8 cellular contexts compared by ENCODE assay signal in genomic region chr1:37752583-37753471, GRCh38. TPM values are rescaled to one million over a fixed set of nuclear protein-coding genes. Genes with fewer than 3 reads are reported as not detected.
DNase-seq lines count a peak whose midpoint lies in the region; ATAC-seq and TF ChIP-seq lines count a peak whose summit lies in the region.

No MANE protein-coding gene starts in this region.

- DNase-seq in Right ventricle myocardium superior, result no peak
- DNase-seq in right atrium auricular region (ENCODE audit: low spot score), result no peak
- peak; percentile 80 for DNase-seq in NCI-H774 (lab: John Stamatoyannopoulos, UW)
- peak; percentile 5 for DNase-seq in cerebellar cortex (ENCODE audit: low spot score)
- DNase-seq in lung (ENCODE audit: low spot score), result no peak
- no peak for DNase-seq in cerebellar nuclear complex (lab: John Stamatoyannopoulos, UW)
- no peak for DNase-seq in SIG-M5 (lab: John Stamatoyannopoulos, UW)

- TF ChIP-seq CTCF in right atrium auricular region (IDR thresholded peaks at IDR 0.05) (no peak), lung (IDR thresholded peaks at IDR 0.05; ENCODE audit: control extremely low read depth, extremely low read depth) (no peak)

- H3K27me3 ChIP-seq in right atrium auricular region (peaks cover 0 to 5% of the 10 kb centered on the region in 2 donors), lung (ENCODE audit: control insufficient read depth, insufficient read depth) (peaks cover 13% of the 10 kb centered on the region)

- H3K9me3 ChIP-seq in right atrium auricular region, result no peaks in the 10 kb centered on the region
- H3K9me3 ChIP-seq in lung (ENCODE audit: control insufficient read depth in 2 of 2, insufficient read depth in 1 of 2, low read length in 1 of 2), result peaks cover 0 to 6% of the 10 kb centered on the region in 2 donors

- H3K27ac ChIP-seq in right atrium auricular region (no peak overlapping the region), lung (ENCODE audit: low read depth in 1 of 2, low read length in 1 of 2) (no peak overlapping the region)

- no peaks in the 10 kb centered on the region for H3K4me1 ChIP-seq in right atrium auricular region
- peaks cover 0 to 9% of the 10 kb centered on the region in 2 donors for H3K4me1 ChIP-seq in lung (ENCODE audit: control insufficient read depth in 2 of 2, insufficient read depth in 2 of 2, low read length in 2 of 2)

- H3K36me3 ChIP-seq in right atrium auricular region (no peaks in the 10 kb centered on the region), lung (ENCODE audit: control insufficient read depth in 2 of 2, insufficient read depth in 2 of 2, low read length in 2 of 2) (no peaks in the 10 kb centered on the region)

- 2 to 3% methylated on average over 65 to 105 of the region's 105 CpGs for WGBS in lung, 2 donors

- intact Hi-C loops in Right ventricle myocardium superior (cut with DNase I), result no loop called here

- H3K4me3 ChIP-seq in right atrium auricular region (peak overlapping the region in 1 of 2 donors; percentile 34), lung (peak overlapping the region; percentile 39)

- peak; percentile 20 for ATAC-seq in Right ventricle myocardium superior (ENCODE audit: poor library complexity)
- peak; percentile 47 for ATAC-seq in lung (ENCODE audit: insufficient read depth, low FRiP score)
- ATAC-seq in GM21619 (IDR thresholded peaks at IDR 0.05; ENCODE audit: unreplicated experiment), result no peak

RNA-seq across cellular contexts. Expression of gene EPHA10, which starts 12.1 kb away (rescaled TPM):
- total RNA-seq in Right ventricle myocardium superior, result 0.13 TPM
- under 1 TPM in 1 of 2 donors, not detected in 1; 0.22 TPM for total RNA-seq in right atrium auricular region
- total RNA-seq in lung, result 1 to 10 TPM in 1 of 2 donors, not detected in 1; 1.7 TPM
- under 1 TPM; 0.20 to 0.26 TPM for polyA plus RNA-seq in lung

RNA-seq across cellular contexts. Expression of gene MANEAL, which starts 40.8 kb away (rescaled TPM):
- total RNA-seq in Right ventricle myocardium superior, result 0.91 TPM
- total RNA-seq in right atrium auricular region, result 1 to 10 TPM in 1 of 2 donors, under 1 TPM in 1; 0.67 to 1.0 TPM
- total RNA-seq in lung, result 1 to 10 TPM; 2.3 to 8.1 TPM
- 1 to 10 TPM; 2.8 to 4.0 TPM for polyA plus RNA-seq in lung

RNA-seq across cellular contexts. Expression of gene C1orf122, which starts 54.8 kb away (rescaled TPM):
- total RNA-seq in Right ventricle myocardium superior (52.2 TPM), right atrium auricular region (10 to 100 TPM; 71.5 to 89.3 TPM), lung (10 to 100 TPM in 1 of 2 donors, 1 to 10 TPM in 1; 4.7 to 53.8 TPM)
- 10 to 100 TPM; 26.9 to 70.2 TPM for polyA plus RNA-seq in lung

RNA-seq across cellular contexts. Expression of gene YRDC, which starts 55.2 kb away (rescaled TPM):
- total RNA-seq in Right ventricle myocardium superior (4.5 TPM), right atrium auricular region (1 to 10 TPM; 6.1 to 8.6 TPM), lung (10 to 100 TPM in 1 of 2 donors, 1 to 10 TPM in 1; 9.5 to 18.4 TPM)
- 10 to 100 TPM; 11.8 to 26.2 TPM for polyA plus RNA-seq in lung

Comparison
In these comparisons a context has a peak if more than half of its experiments do, and no peak if none do; other contexts are left out.
1. DNase-seq: peak in NCI-H774 (single experiment) and cerebellar cortex (single experiment); none in Right ventricle myocardium superior (single experiment), right atrium auricular region (single experiment), lung (single experiment), cerebellar nuclear complex (0 of 2) and SIG-M5 (single experiment).